27 cellular contexts compared by ENCODE assay signal in the genomic region with DNA sequence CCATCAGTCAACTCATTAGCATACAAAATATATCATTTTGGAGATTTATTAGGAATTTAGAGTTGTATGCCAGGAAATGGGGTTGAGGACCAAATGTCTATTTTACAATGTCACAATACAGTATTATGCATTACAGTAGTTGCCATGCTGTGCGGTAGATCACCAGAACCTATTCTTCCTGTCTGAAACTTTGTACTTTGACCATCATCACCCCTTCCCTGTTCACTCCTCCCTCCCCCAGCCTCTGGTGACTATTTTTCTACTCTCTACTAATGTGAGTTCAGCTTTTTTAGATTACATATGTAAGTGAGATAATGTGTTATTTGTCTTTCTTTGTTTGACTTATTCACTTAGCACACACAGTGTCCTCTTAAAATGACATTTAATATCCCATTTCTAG.
"Had no signal": no experiment of that assay in that cellular context is flagged by ENCODE, and none has a peak within 500 bp of the region (broad histone marks: within the 10 kb centered on the region; RNA-seq: fewer than 3 reads in every experiment).

No MANE protein-coding gene starts in this region.

- H3K4me3 Mint-ChIP-seq: activated B cell treated with CpG ODN at 0.5 μM for 24 hours; activated CD8-positive, alpha-beta memory T cell treated with anti-CD3 and anti-CD28 coated beads, Interleukin-2, amount 10 ng/mL, durations not matched to agents 7 days and 5 days; activated CD8-positive, alpha-beta T cell treated with anti-CD3 and anti-CD28 coated beads, Interleukin-2, amount 10 ng/mL, durations not matched to agents 7 days and 5 days; activated naive CD8-positive, alpha-beta T cell; central memory CD8-positive, alpha-beta T cell; dendritic cell treated with granulocyte-macrophage colony-stimulating factor and Interleukin-4, amounts not matched to agents 40 ng/mL and 50 ng/mL, for 4 days; endodermal cell; nephron; stimulated activated effector memory CD8-positive, alpha-beta T cell treated with anti-CD3 and anti-CD28 coated beads, Interleukin-12 subunit alpha, Interleukin-12 subunit beta, amount 100 ng/mL, for 72 hours; stimulated activated naive CD8-positive, alpha-beta T cell treated with anti-CD3 and anti-CD28 coated beads, Interleukin-15, Interleukin-2, amounts not matched to agents 100 ng/mL and 50 ng/mL, for 24 hours; type B pancreatic cell had no signal

- H3K27ac Mint-ChIP-seq: activated B cell treated with CpG ODN at 0.5 μM for 24 hours; activated CD8-positive, alpha-beta memory T cell treated with anti-CD3 and anti-CD28 coated beads, Interleukin-2, amount 10 ng/mL, durations not matched to agents 7 days and 5 days; activated CD8-positive, alpha-beta T cell treated with anti-CD3 and anti-CD28 coated beads, Interleukin-2, amount 10 ng/mL, durations not matched to agents 7 days and 5 days; activated naive CD8-positive, alpha-beta T cell; dendritic cell treated with granulocyte-macrophage colony-stimulating factor and Interleukin-4, amounts not matched to agents 40 ng/mL and 50 ng/mL, for 4 days; stimulated activated effector memory CD8-positive, alpha-beta T cell treated with anti-CD3 and anti-CD28 coated beads, Interleukin-12 subunit alpha, Interleukin-12 subunit beta, amount 100 ng/mL, for 72 hours; stimulated activated naive CD8-positive, alpha-beta T cell treated with anti-CD3 and anti-CD28 coated beads, Interleukin-15, Interleukin-2, amounts not matched to agents 100 ng/mL and 50 ng/mL, for 24 hours; type B pancreatic cell had no signal

- H3K4me3 ChIP-seq: heart left ventricle, left ventricle myocardium inferior, skin epidermis, thoracic aorta, uterus had no signal

- H3K27me3 ChIP-seq: heart left ventricle, neutrophil, uterus had no signal

- DNase-seq: activated B cell treated with CpG ODN at 0.5 μM for 24 hours; activated CD8-positive, alpha-beta memory T cell treated with anti-CD3 and anti-CD28 coated beads, Interleukin-2, amount 10 ng/mL, durations not matched to agents 7 days and 5 days; activated CD8-positive, alpha-beta T cell treated with anti-CD3 and anti-CD28 coated beads, Interleukin-2, amount 10 ng/mL, durations not matched to agents 7 days and 5 days; activated effector memory CD4-positive, alpha-beta T cell treated with Interleukin-2 at 50 U/mL for 16 hours; activated naive CD4-positive, alpha-beta T cell treated with Interleukin-2 at 50 U/mL for 16 hours; activated T-cell treated with anti-CD3 and anti-CD28 coated beads, Interleukin-2, amount 50 U/mL, for 48 hours; anterior cingulate cortex; endodermal cell; foreskin fibroblast; heart left ventricle; kidney glomerular epithelial cell; left ventricle myocardium inferior; stimulated activated CD4-positive, alpha-beta T cell treated with anti-CD3 and anti-CD28 coated beads, Interleukin-4, amount 100 ng/mL, for 24 hours; T1000; uterus had no signal

- H3K4me1 Mint-ChIP-seq: activated B cell treated with CpG ODN at 0.5 μM for 24 hours; activated CD8-positive, alpha-beta memory T cell treated with anti-CD3 and anti-CD28 coated beads, Interleukin-2, amount 10 ng/mL, durations not matched to agents 7 days and 5 days; nephron; stimulated activated effector memory CD8-positive, alpha-beta T cell treated with anti-CD3 and anti-CD28 coated beads, Interleukin-12 subunit alpha, Interleukin-12 subunit beta, amount 100 ng/mL, for 72 hours had no signal

- H3K27me3 Mint-ChIP-seq: activated B cell treated with CpG ODN at 0.5 μM for 24 hours; activated CD8-positive, alpha-beta memory T cell treated with anti-CD3 and anti-CD28 coated beads, Interleukin-2, amount 10 ng/mL, durations not matched to agents 7 days and 5 days; activated naive CD8-positive, alpha-beta T cell; central memory CD8-positive, alpha-beta T cell; dendritic cell treated with granulocyte-macrophage colony-stimulating factor and Interleukin-4, amounts not matched to agents 40 ng/mL and 50 ng/mL, for 4 days; stimulated activated naive CD8-positive, alpha-beta T cell treated with anti-CD3 and anti-CD28 coated beads, Interleukin-15, Interleukin-2, amounts not matched to agents 100 ng/mL and 50 ng/mL, for 24 hours; type B pancreatic cell had no signal

- H3K36me3 ChIP-seq: thoracic aorta, uterus had no signal

- H3K4me1 ChIP-seq: heart left ventricle, left ventricle myocardium inferior, uterus had no signal

- ATAC-seq: activated CD8-positive, alpha-beta memory T cell treated with anti-CD3 and anti-CD28 coated beads, Interleukin-2, amount 10 ng/mL, durations not matched to agents 7 days and 5 days; activated CD8-positive, alpha-beta T cell treated with anti-CD3 and anti-CD28 coated beads, Interleukin-2, amount 10 ng/mL, durations not matched to agents 7 days and 5 days; esophagus mucosa; heart left ventricle; sciatic nerve; stimulated activated effector memory CD8-positive, alpha-beta T cell treated with anti-CD3 and anti-CD28 coated beads, Interleukin-12 subunit alpha, Interleukin-12 subunit beta, amount 100 ng/mL, for 72 hours had no signal

- H3K9me3 Mint-ChIP-seq: activated B cell treated with CpG ODN at 0.5 μM for 24 hours; central memory CD8-positive, alpha-beta T cell; dendritic cell treated with granulocyte-macrophage colony-stimulating factor and Interleukin-4, amounts not matched to agents 40 ng/mL and 50 ng/mL, for 4 days; endodermal cell; nephron; stimulated activated effector memory CD8-positive, alpha-beta T cell treated with anti-CD3 and anti-CD28 coated beads, Interleukin-12 subunit alpha, Interleukin-12 subunit beta, amount 100 ng/mL, for 72 hours; stimulated activated naive CD8-positive, alpha-beta T cell treated with anti-CD3 and anti-CD28 coated beads, Interleukin-15, Interleukin-2, amounts not matched to agents 100 ng/mL and 50 ng/mL, for 24 hours; type B pancreatic cell had no signal

- H3K27ac ChIP-seq: heart left ventricle, left ventricle myocardium inferior, neutrophil, skin epidermis, thoracic aorta, uterus had no signal
